2 cellular contexts compared by ENCODE assay signal in genomic region chr6:41778895-41779294, GRCh38.
TF ChIP-seq lines count a peak whose summit lies in the region.

No MANE protein-coding gene starts in this region.

TF ChIP-seq in GM12878, 131 proteins besides CTCF, POLR2A, EP300 and RAD21:
- TF ChIP-seq SRF (IDR thresholded peaks at IDR 0.05; ENCODE audit: low read depth in 2 of 2, low read length in 2 of 2), result no peak
- TF ChIP-seq IRF5 (IDR thresholded peaks at IDR 0.05; ENCODE audit: borderline replicate concordance), result no peak
- no peak for TF ChIP-seq USF1 (IDR thresholded peaks at IDR 0.05; ENCODE audit: borderline replicate concordance, extremely low read length, insufficient read depth, low read depth, low read length)
- TF ChIP-seq RELA (IDR thresholded peaks at IDR 0.05; ENCODE audit: borderline replicate concordance, partially characterized antibody), result no peak
- TF ChIP-seq CHD1 (IDR thresholded peaks at IDR 0.05; ENCODE audit: low read depth, low read length), result no peak
- no peak for TF ChIP-seq SUPT20H (IDR thresholded peaks at IDR 0.05; ENCODE audit: borderline replicate concordance, control insufficient read depth, low read depth, low read length)

TF ChIP-seq in HEK293T, 16 proteins besides CTCF, POLR2A, EP300 and RAD21:
- TF ChIP-seq CTBP1 (IDR thresholded peaks at IDR 0.05; ENCODE audit: borderline replicate concordance), result no peak
- TF ChIP-seq HDGF (IDR thresholded peaks at IDR 0.05; ENCODE audit: borderline replicate concordance), result no peak
- no peak for TF ChIP-seq SUZ12 (IDR thresholded peaks at IDR 0.05)
- no peak for TF ChIP-seq ARNT (IDR thresholded peaks at IDR 0.05)
- TF ChIP-seq FOXK2 (IDR thresholded peaks at IDR 0.05), result no peak
- TF ChIP-seq LEF1 (IDR thresholded peaks at IDR 0.05; ENCODE audit: borderline replicate concordance), result no peak
- TF ChIP-seq L3MBTL2 (conservative IDR thresholded peaks at IDR 0.05), result no peak
- TF ChIP-seq TARDBP (IDR thresholded peaks at IDR 0.05), result no peak
- TF ChIP-seq SP1 (IDR thresholded peaks at IDR 0.05), result no peak
